ENCODE assay signal across 21 cellular contexts in the genomic region with DNA sequence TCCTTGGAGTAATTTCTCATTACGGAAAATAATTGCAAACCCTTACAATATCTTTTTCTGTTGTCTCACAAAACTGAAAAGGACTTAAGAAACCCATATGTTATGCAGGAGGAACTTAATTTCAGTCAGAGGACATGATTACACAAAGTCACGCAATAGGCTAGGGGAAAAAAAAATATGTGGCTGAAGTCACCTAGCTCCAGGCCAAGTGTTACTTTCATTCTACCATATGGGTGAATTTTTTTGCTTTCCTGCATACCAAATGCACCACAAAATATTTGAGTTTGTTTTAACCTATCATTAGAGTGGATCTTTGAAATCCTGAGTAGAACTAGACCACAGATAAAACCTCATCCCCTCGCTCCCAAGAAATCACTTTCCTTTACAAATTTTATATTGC.
DNase-seq lines count a peak whose midpoint lies in the region; ATAC-seq and TF ChIP-seq lines count a peak whose summit lies in the region.
"Had no signal": no experiment of that assay in that cellular context is flagged by ENCODE, and none has a peak within 500 bp of the region (broad histone marks: within the 10 kb centered on the region; RNA-seq: fewer than 3 reads in every experiment).

No MANE protein-coding gene starts in this region.

- in situ Hi-C loops in gastrocnemius medialis (cut with MboI; ENCODE audit: low sequenced_read_pairs in 4 of 4) = no loop called here

- no peak for TF ChIP-seq POLR2A in gastrocnemius medialis (IDR thresholded peaks at IDR 0.05)

- H3K27ac ChIP-seq in gastrocnemius medialis = no peak overlapping the region
- H3K27ac ChIP-seq: A549, HL-60 had no signal

- no peaks in the 10 kb centered on the region for H3K4me1 ChIP-seq in gastrocnemius medialis
- H3K4me1 ChIP-seq: A549, BE2C had no signal

- no peaks in the 10 kb centered on the region for H3K27me3 ChIP-seq in gastrocnemius medialis
- H3K27me3 ChIP-seq: BE2C had no signal

- DNase-seq in AG08395 (ENCODE audit: low spot score) = peak; percentile 9
- DNase-seq in ELR (ENCODE audit: low read depth) = peak; percentile 22
- peak; percentile 4 for DNase-seq in HT1080 (ENCODE audit: low read depth)
- peak; percentile 5 for DNase-seq in astrocyte of the hippocampus (ENCODE audit: low read depth, low spot score)
- DNase-seq in NOMO-1 treated with dmso at 0.1 percent for 144 hours (lab: John Stamatoyannopoulos, UW; ENCODE audit: unreplicated experiment) = no peak
- DNase-seq in retina = no peak
- no peak for DNase-seq in gastrocnemius medialis
- DNase-seq: BE2C; CD4-positive, alpha-beta memory T cell; NCI-H1105; NCI-H1694; NCI-H2107; NCI-H345; NCI-H526 treated with DMSO at 0.1 percent for 48 hours; SHP77 treated with DMSO at 0.1 percent for 48 hours; T-helper 1 cell had no signal

- no peak overlapping the region for H3K4me3 ChIP-seq in gastrocnemius medialis
- H3K4me3 ChIP-seq: A549, K562 had no signal

- no peaks in the 10 kb centered on the region for H3K36me3 ChIP-seq in gastrocnemius medialis
- H3K36me3 ChIP-seq: BE2C had no signal

- TF ChIP-seq CTCF in gastrocnemius medialis (IDR thresholded peaks at IDR 0.05 in 4 of 5, conservative IDR thresholded peaks at IDR 0.05 in 1 of 5) = no peak

- ATAC-seq in HG03469 (IDR thresholded peaks at IDR 0.05; ENCODE audit: unreplicated experiment) (no peak), gastrocnemius medialis (no peak)
- ATAC-seq: A549, K562, SK-N-SH treated with all-trans-retinoic acid at 6 μM for 48 hours had no signal

- H3K9me3 ChIP-seq in gastrocnemius medialis = no peaks in the 10 kb centered on the region
- H3K9me3 ChIP-seq: A549, BE2C had no signal

- intact Hi-C loops in gastrocnemius medialis (cut with DNase I; ENCODE audit: low total_unique reads) = no loop called here

Comparison
In these comparisons a context has a peak if more than half of its experiments do, and no peak if none do; other contexts are left out.
1. DNase-seq: peak in AG08395 (single experiment), ELR (single experiment), HT1080 (single experiment) and astrocyte of the hippocampus (single experiment); none in NOMO-1 treated with dmso at 0.1 percent for 144 hours (single experiment), retina (single experiment) and gastrocnemius medialis (0 of 2).